16 cellular contexts compared by ENCODE assay signal in genomic region chr21:42790520-42790919, GRCh38.
A peak's percentile ranks its signal among the peaks of the same experiment; 100 is the strongest.
DNase-seq lines count a peak whose midpoint lies in the region; ATAC-seq and TF ChIP-seq lines count a peak whose summit lies in the region.
"Had no signal": no experiment of that assay in that cellular context is flagged by ENCODE, and none has a peak within 500 bp of the region (broad histone marks: within the 10 kb centered on the region; RNA-seq: fewer than 3 reads in every experiment).

No MANE protein-coding gene starts in this region.

- no TSS peak for BruUV-seq in mammary epithelial cell (replicated peaks; lab: Mats Ljungman, UMichigan)

- H3K27ac ChIP-seq in mammary epithelial cell (ENCODE audit: insufficient read depth, low read depth, low read length), result no peak overlapping the region
- no peak overlapping the region for H3K27ac ChIP-seq in breast epithelium
- H3K27ac ChIP-seq in RWPE2 (ENCODE audit: poor library complexity, severe bottlenecking), result no peak overlapping the region
- H3K27ac ChIP-seq in stomach, result no peak overlapping the region
- H3K27ac ChIP-seq: A549 had no signal

- H3K4me3 ChIP-seq in mammary epithelial cell (replicated peaks in 1 of 3; ENCODE audit: insufficient read depth in 1 of 3, low read depth in 2 of 3, low read length in 3 of 3), result no peak overlapping the region
- no peak overlapping the region for H3K4me3 ChIP-seq in breast epithelium
- H3K4me3 ChIP-seq in RWPE2 (ENCODE audit: severe bottlenecking), result no peak overlapping the region
- no peak overlapping the region for H3K4me3 ChIP-seq in stomach
- H3K4me3 ChIP-seq: A549 had no signal

- intact Hi-C loops in mammary epithelial cell (cut with micrococcal nuclease), result no loop called here
- intact Hi-C loops in breast epithelium (cut with DNase I; ENCODE audit: low total_unique reads), result no loop called here
- intact Hi-C loops in stomach (cut with DNase I; ENCODE audit: low total_unique reads), result no loop called here

- TF ChIP-seq CTCF in mammary epithelial cell (conservative IDR thresholded peaks at IDR 0.05 in 1 of 2, IDR thresholded peaks at IDR 0.05 in 1 of 2; ENCODE audit: extremely low read depth in 1 of 2, insufficient read depth in 1 of 2, low read depth in 1 of 2, low read length in 2 of 2) (no peak), breast epithelium (IDR thresholded peaks at IDR 0.05) (no peak), RWPE2 (IDR thresholded peaks at IDR 0.05; ENCODE audit: poor library complexity, severe bottlenecking) (no peak), stomach (IDR thresholded peaks at IDR 0.05) (no peak)

- WGBS in mammary epithelial cell (ENCODE audit: low coverage, missing lambda C conversion rate), result 7% methylated on average over 6 of the region's 6 CpGs
- WGBS in stomach, 5 donors, result 65 to 79% (median 74%) methylated on average over 6 of the region's 6 CpGs

- in situ Hi-C loops in mammary epithelial cell (cut with MboI; ENCODE audit: low sequenced_read_pairs in 2 of 2), result no loop called here

- no peaks in the 10 kb centered on the region for H3K79me2 ChIP-seq in mammary epithelial cell (ENCODE audit: insufficient read depth, low read length)

- CTCF ChIA-PET in mammary epithelial cell (lab: Charles Lee; ENCODE audit: low non-redundant PET), result no interaction called here

- dilution Hi-C loops in mammary epithelial cell (cut with HindIII; ENCODE audit: low sequenced_read_pairs), result no loop called here

- TF ChIP-seq EP300 in stomach (IDR thresholded peaks at IDR 0.05), result no peak

- TF ChIP-seq POLR2A in breast epithelium (IDR thresholded peaks at IDR 0.05) (no peak), stomach (IDR thresholded peaks at IDR 0.05) (no peak)

- peak; percentile 50 for ATAC-seq in RWPE2 (ENCODE audit: low read depth)

- H2AFZ ChIP-seq in mammary epithelial cell (ENCODE audit: low read depth, low read length), result peak overlapping the region; percentile 70

- no peak overlapping the region for H3K9ac ChIP-seq in mammary epithelial cell (ENCODE audit: insufficient read depth, low read length)

- H3K27me3 ChIP-seq in mammary epithelial cell (ENCODE audit: insufficient read depth, low read length), result no peaks in the 10 kb centered on the region
- H3K27me3 ChIP-seq in breast epithelium, result peaks cover 0 to 4% of the 10 kb centered on the region in 2 donors
- H3K27me3 ChIP-seq in RWPE2 (ENCODE audit: insufficient read depth, poor library complexity, severe bottlenecking), result no peaks in the 10 kb centered on the region
- H3K27me3 ChIP-seq in stomach, result peaks cover 0 to 25% (median 0%) of the 10 kb centered on the region in 3 donors

- H3K4me1 ChIP-seq in mammary epithelial cell (ENCODE audit: insufficient read depth, low read length), result peaks cover 5% of the 10 kb centered on the region
- no peaks in the 10 kb centered on the region for H3K4me1 ChIP-seq in breast epithelium
- no peaks in the 10 kb centered on the region for H3K4me1 ChIP-seq in RWPE2 (ENCODE audit: insufficient read depth, poor library complexity, severe bottlenecking)
- H3K4me1 ChIP-seq in stomach, result no peaks in the 10 kb centered on the region
- H3K4me1 ChIP-seq: A549 had no signal

- peak overlapping the region; percentile 24 for H3K4me2 ChIP-seq in mammary epithelial cell (ENCODE audit: insufficient read depth, low read depth, low read length)
- H3K4me2 ChIP-seq: A549 had no signal

- H3K36me3 ChIP-seq in mammary epithelial cell (ENCODE audit: insufficient read depth, low read length) (no peaks in the 10 kb centered on the region), breast epithelium (no peaks in the 10 kb centered on the region), RWPE2 (ENCODE audit: low read depth) (no peaks in the 10 kb centered on the region), stomach (no peaks in the 10 kb centered on the region)

- DNase-seq in mammary epithelial cell (peak; percentile 41), breast epithelium (ENCODE audit: low spot score in 2 of 2) (no peak), RWPE2 (ENCODE audit: low spot score) (no peak), mesenteric fat pad (ENCODE audit: low spot score) (peak; percentile 20), DMS153 treated with DMSO at 0.1 percent for 48 hours (lab: John Stamatoyannopoulos, UW; ENCODE audit: unreplicated experiment) (no peak), superior temporal gyrus (ENCODE audit: extremely low spot score) (no peak), stomach (no peak)
- DNase-seq: C1 segment of cervical spinal cord; KBM-7; NCI-H1436 treated with DMSO at 0.1 percent for 48 hours; NCI-H2081; NCI-H226; NCI-H526; NK-92 treated with Interleukin-12 subunit alpha and Interleukin-12 subunit beta, amount 100 ng/mL, for 24 hours; SIG-M5 had no signal

- H3K9me3 ChIP-seq in mammary epithelial cell (replicated peaks; ENCODE audit: insufficient read depth, low read length), result peaks cover 2% of the 10 kb centered on the region
- no peaks in the 10 kb centered on the region for H3K9me3 ChIP-seq in breast epithelium
- H3K9me3 ChIP-seq in RWPE2 (ENCODE audit: severe bottlenecking), result no peaks in the 10 kb centered on the region
- no peaks in the 10 kb centered on the region for H3K9me3 ChIP-seq in stomach
- H3K9me3 ChIP-seq: A549 had no signal

- no peaks in the 10 kb centered on the region for H4K20me1 ChIP-seq in mammary epithelial cell (ENCODE audit: insufficient read depth, low read length)

Comparison
In these comparisons a context has a peak if more than half of its experiments do, and no peak if none do; other contexts are left out.
1. DNase-seq: peak in mammary epithelial cell (single experiment) and mesenteric fat pad (single experiment); none in breast epithelium (0 of 2), RWPE2 (single experiment), DMS153 treated with DMSO at 0.1 percent for 48 hours (single experiment), superior temporal gyrus (single experiment) and stomach (single experiment).